In genomic region chr13:112875627-112876026, GRCh38 we compare ENCODE assay signal across 15 cellular contexts.
"Had no signal": no experiment of that assay in that cellular context is flagged by ENCODE, and none has a peak within 500 bp of the region (broad histone marks: within the 10 kb centered on the region; RNA-seq: fewer than 3 reads in every experiment).

No MANE protein-coding gene starts in this region.

- ATAC-seq: activated CD4-positive, CD25-positive, alpha-beta regulatory T cell treated with anti-CD3 and anti-CD28 coated beads, Interleukin-2, amount 50 U/mL, for 24 hours; activated naive CD8-positive, alpha-beta T cell treated with anti-CD3 and anti-CD28 coated beads, Interleukin-2, amount 50 U/mL, for 24 hours; naive thymus-derived CD8-positive, alpha-beta T cell had no signal

- H3K27ac Mint-ChIP-seq: activated naive CD8-positive, alpha-beta T cell treated with anti-CD3 and anti-CD28 coated beads, Interleukin-2, amount 50 U/mL, for 24 hours had no signal

- H3K27me3 Mint-ChIP-seq: activated naive CD8-positive, alpha-beta T cell treated with anti-CD3 and anti-CD28 coated beads, Interleukin-2, amount 50 U/mL, for 24 hours; naive thymus-derived CD8-positive, alpha-beta T cell had no signal

- H3K4me3 ChIP-seq: heart left ventricle, right atrium auricular region, smooth muscle cell, stomach, thoracic aorta, upper lobe of right lung had no signal

- H3K9me3 ChIP-seq: heart left ventricle, right atrium auricular region, stomach, thoracic aorta, upper lobe of right lung had no signal

- H3K27ac ChIP-seq: heart left ventricle, right atrium auricular region, stomach, thoracic aorta, upper lobe of right lung had no signal

- H3K27me3 ChIP-seq: heart left ventricle, right atrium auricular region, stomach, upper lobe of right lung had no signal

- H3K4me1 ChIP-seq: upper lobe of right lung had no signal

- DNase-seq: activated CD4-positive, alpha-beta T cell treated with anti-CD3 and anti-CD28 coated beads, Interleukin-2, amount 50 U/mL, for 4 hours; activated naive CD8-positive, alpha-beta T cell treated with anti-CD3 and anti-CD28 coated beads, Interleukin-2, amount 50 U/mL, for 24 hours; activated T-cell treated with anti-CD3 and anti-CD28 coated beads, Interleukin-2, amount 50 U/mL, for 48 hours; left cardiac atrium; mammary epithelial cell; nucleus accumbens; stomach; upper lobe of right lung had no signal

- H3K36me3 ChIP-seq: thoracic aorta had no signal

- H3K9me3 Mint-ChIP-seq: activated naive CD8-positive, alpha-beta T cell treated with anti-CD3 and anti-CD28 coated beads, Interleukin-2, amount 50 U/mL, for 24 hours had no signal

- H3K4me3 Mint-ChIP-seq: activated naive CD8-positive, alpha-beta T cell treated with anti-CD3 and anti-CD28 coated beads, Interleukin-2, amount 50 U/mL, for 24 hours; T-helper 1 cell treated with Interleukin-12 subunit alpha and Interleukin-12 subunit beta and Interleukin-4 antibody, amounts not matched to agents 30 μg/mL and 1 μg/mL, for 36 hours had no signal
